ENCODE assay signal across 15 cellular contexts in the genomic region with DNA sequence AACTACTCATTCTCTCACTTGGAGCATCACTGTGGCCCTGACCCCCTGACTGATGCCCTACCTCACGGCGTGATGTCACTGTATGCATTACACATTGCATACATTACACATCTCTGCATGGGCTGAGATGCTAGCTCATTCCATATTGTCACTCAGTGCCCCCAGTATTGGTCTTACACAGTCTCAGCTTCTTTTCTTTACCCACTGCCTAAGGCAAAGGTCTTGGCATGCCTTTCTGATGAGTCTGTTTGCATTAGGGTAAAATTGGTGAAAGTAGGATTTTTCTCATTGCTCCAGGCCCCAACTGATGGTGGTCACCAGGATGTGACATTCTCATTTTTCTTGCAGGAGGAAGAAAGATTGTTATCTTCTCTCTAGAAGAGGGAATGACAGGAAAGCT.
DNase-seq lines count a peak whose midpoint lies in the region; ATAC-seq, FAIRE-seq and TF ChIP-seq lines count a peak whose summit lies in the region.
"Had no signal": no experiment of that assay in that cellular context is flagged by ENCODE, and none has a peak within 500 bp of the region (broad histone marks: within the 10 kb centered on the region; RNA-seq: fewer than 3 reads in every experiment).

No MANE protein-coding gene starts in this region.

- H3K9me3 Mint-ChIP-seq in CD4-positive, alpha-beta memory T cell: peaks cover 0 to 7% (median 2%) of the 10 kb centered on the region in 8 donors
- no peaks in the 10 kb centered on the region for H3K9me3 Mint-ChIP-seq in activated naive CD8-positive, alpha-beta T cell treated with anti-CD3 and anti-CD28 coated beads for 36 hours
- H3K9me3 Mint-ChIP-seq: CD4-positive, alpha-beta T cell; GM23338 had no signal

- no peaks in the 10 kb centered on the region for H3K36me3 Mint-ChIP-seq in CD4-positive, alpha-beta memory T cell
- no peaks in the 10 kb centered on the region for H3K36me3 Mint-ChIP-seq in activated naive CD8-positive, alpha-beta T cell treated with anti-CD3 and anti-CD28 coated beads for 36 hours

- no peaks in the 10 kb centered on the region for H3K4me1 Mint-ChIP-seq in CD4-positive, alpha-beta memory T cell
- no peaks in the 10 kb centered on the region for H3K4me1 Mint-ChIP-seq in activated naive CD8-positive, alpha-beta T cell treated with anti-CD3 and anti-CD28 coated beads for 36 hours
- H3K4me1 Mint-ChIP-seq: GM23338 had no signal

- no peak for ATAC-seq in PC-3
- peak; percentile 27 for ATAC-seq in foreskin keratinocyte
- ATAC-seq in HG03565 (IDR thresholded peaks at IDR 0.05; ENCODE audit: unreplicated experiment): no peak
- ATAC-seq: GM23338 had no signal

- H3K4me2 ChIP-seq in PC-3 (ENCODE audit: low read length): no peak overlapping the region
- peak overlapping the region; percentile 11 for H3K4me2 ChIP-seq in smooth muscle cell
- H3K4me2 ChIP-seq: GM23338 had no signal

- H3K4me3 ChIP-seq in PC-3 (ENCODE audit: low read length) (no peak overlapping the region), smooth muscle cell (no peak overlapping the region)
- no peak overlapping the region for H3K4me3 ChIP-seq in CD4-positive, alpha-beta memory T cell (ENCODE audit: low read length in 2 of 2)
- H3K4me3 ChIP-seq: GM23338 had no signal

- POLR2A ChIA-PET in PC-3 (lab: Charles Lee; ENCODE audit: unreplicated experiment): no interaction called here
- POLR2A ChIA-PET in CD4-positive, alpha-beta memory T cell (lab: Charles Lee; ENCODE audit: partially characterized antibody): no interaction called here

- H3K79me2 ChIP-seq in PC-3 (ENCODE audit: low read length): no peaks in the 10 kb centered on the region
- no peaks in the 10 kb centered on the region for H3K79me2 ChIP-seq in smooth muscle cell (ENCODE audit: low read depth)

- no peak for TF ChIP-seq POLR2A in GM12891 (IDR thresholded peaks at IDR 0.05; ENCODE audit: low read depth, low read length)

- no peaks in the 10 kb centered on the region for H4K20me1 ChIP-seq in PC-3 (ENCODE audit: low read length)
- no peaks in the 10 kb centered on the region for H4K20me1 ChIP-seq in smooth muscle cell (ENCODE audit: low read depth)

- no peaks in the 10 kb centered on the region for H3K36me3 ChIP-seq in PC-3 (ENCODE audit: low read depth, low read length)
- no peaks in the 10 kb centered on the region for H3K36me3 ChIP-seq in smooth muscle cell (ENCODE audit: low read depth)
- H3K36me3 ChIP-seq in CD4-positive, alpha-beta memory T cell (ENCODE audit: insufficient read depth, low read length): no peaks in the 10 kb centered on the region

- intact Hi-C loops in PC-3 (cut with micrococcal nuclease): no loop called here
- intact Hi-C loops in CD4-positive, alpha-beta memory T cell (cut with micrococcal nuclease): no loop called here

- H3K9ac ChIP-seq in PC-3 (ENCODE audit: low read length) (no peak overlapping the region), smooth muscle cell (ENCODE audit: low read depth) (no peak overlapping the region)

- H3F3A ChIP-seq in PC-3 (ENCODE audit: low read length, unreplicated experiment): no peaks in the 10 kb centered on the region
- no peaks in the 10 kb centered on the region for H3F3A ChIP-seq in smooth muscle cell (ENCODE audit: low read depth)

- H3K27ac ChIP-seq in PC-3 (ENCODE audit: low read length): no peak overlapping the region
- H3K27ac ChIP-seq in foreskin keratinocyte: no peak overlapping the region
- no peak overlapping the region for H3K27ac ChIP-seq in smooth muscle cell (ENCODE audit: low read depth)
- no peak overlapping the region for H3K27ac ChIP-seq in CD4-positive, alpha-beta memory T cell (ENCODE audit: low read depth, low read length)

- WGBS in smooth muscle cell (ENCODE audit: low lambda C conversion rate): 42% methylated on average over 2 of the region's 2 CpGs

- H3K9me3 ChIP-seq in PC-3 (ENCODE audit: low read length) (peaks cover 42% of the 10 kb centered on the region), smooth muscle cell (replicated peaks; ENCODE audit: low read depth) (no peaks in the 10 kb centered on the region)
- no peaks in the 10 kb centered on the region for H3K9me3 ChIP-seq in CD4-positive, alpha-beta memory T cell (ENCODE audit: control insufficient read depth in 1 of 2, low read length in 2 of 2)

- peaks cover 0 to 1% of the 10 kb centered on the region in 2 donors for H3K27me3 Mint-ChIP-seq in CD4-positive, alpha-beta memory T cell
- no peaks in the 10 kb centered on the region for H3K27me3 Mint-ChIP-seq in activated naive CD8-positive, alpha-beta T cell treated with anti-CD3 and anti-CD28 coated beads for 36 hours
- H3K27me3 Mint-ChIP-seq: CD4-positive, alpha-beta T cell had no signal

- BruUV-seq in PC-3 (replicated peaks; lab: Mats Ljungman, UMichigan): no TSS peak

- no peak overlapping the region for H3K27ac Mint-ChIP-seq in CD4-positive, alpha-beta memory T cell
- no peak overlapping the region for H3K27ac Mint-ChIP-seq in activated naive CD8-positive, alpha-beta T cell treated with anti-CD3 and anti-CD28 coated beads for 36 hours
- H3K27ac Mint-ChIP-seq: CD4-positive, alpha-beta T cell; GM23338 had no signal

- H3K4me1 ChIP-seq in PC-3 (ENCODE audit: insufficient read depth, low read length) (no peaks in the 10 kb centered on the region), foreskin keratinocyte (no peaks in the 10 kb centered on the region), smooth muscle cell (ENCODE audit: low read depth) (no peaks in the 10 kb centered on the region)
- no peaks in the 10 kb centered on the region for H3K4me1 ChIP-seq in CD4-positive, alpha-beta memory T cell (ENCODE audit: insufficient read depth, low read length)

- CTCF ChIA-PET in PC-3 (lab: Charles Lee): no interaction called here
- CTCF ChIA-PET in CD4-positive, alpha-beta memory T cell (lab: Charles Lee; ENCODE audit: partially characterized antibody): no interaction called here

- no peak for DNase-seq in GM12891 (ENCODE audit: insufficient read length, low spot score)
- DNase-seq in PC-3: peak; percentile 32
- DNase-seq in foreskin keratinocyte: no peak
- no peak for DNase-seq in smooth muscle cell (lab: John Stamatoyannopoulos, UW; ENCODE audit: unreplicated experiment)
- no peak for DNase-seq in CD4-positive, alpha-beta memory T cell
- no peak for DNase-seq in activated naive CD8-positive, alpha-beta T cell treated with anti-CD3 and anti-CD28 coated beads for 36 hours
- DNase-seq: ACHN; CD4-positive, alpha-beta T cell; Karpas-422; NCI-H187 treated with DMSO at 0.1 percent for 48 hours; NCI-H446 treated with DMSO at 0.1 percent for 48 hours; NCI-H774; SHP77 treated with DMSO at 0.1 percent for 48 hours had no signal

- H3K9me2 ChIP-seq in PC-3 (replicated peaks; ENCODE audit: low read length): no peaks in the 10 kb centered on the region

- no peak overlapping the region for H3K4me3 Mint-ChIP-seq in CD4-positive, alpha-beta memory T cell
- no peak overlapping the region for H3K4me3 Mint-ChIP-seq in activated naive CD8-positive, alpha-beta T cell treated with anti-CD3 and anti-CD28 coated beads for 36 hours
- H3K4me3 Mint-ChIP-seq: CD4-positive, alpha-beta T cell; GM23338 had no signal

- TF ChIP-seq CTCF in PC-3 (conservative IDR thresholded peaks at IDR 0.05; ENCODE audit: low read depth, low read length): no peak
- no peak for TF ChIP-seq CTCF in foreskin keratinocyte (conservative IDR thresholded peaks at IDR 0.05)
- TF ChIP-seq CTCF in smooth muscle cell (IDR thresholded peaks at IDR 0.05; ENCODE audit: borderline replicate concordance, insufficient read depth, poor library complexity, severe bottlenecking): no peak

- FAIRE-seq in GM12891 (lab: Jason Lieb, UNC): peak; percentile 26

- H3K27me3 ChIP-seq in PC-3 (ENCODE audit: low read length) (no peaks in the 10 kb centered on the region), foreskin keratinocyte (no peaks in the 10 kb centered on the region), smooth muscle cell (ENCODE audit: low read depth) (no peaks in the 10 kb centered on the region)
- H3K27me3 ChIP-seq in CD4-positive, alpha-beta memory T cell (ENCODE audit: insufficient read depth, low read length): no peaks in the 10 kb centered on the region

- H2AFZ ChIP-seq in PC-3 (ENCODE audit: low read length): no peak overlapping the region
- no peak overlapping the region for H2AFZ ChIP-seq in smooth muscle cell (ENCODE audit: low read depth)
- H2AFZ ChIP-seq: GM23338 had no signal

TF ChIP-seq in GM12891, 5 proteins besides CTCF, POLR2A, EP300 and RAD21:
- no peak for TF ChIP-seq POLR2AphosphoS5 (IDR thresholded peaks at IDR 0.05; ENCODE audit: low read depth, low read length)
- no peak for TF ChIP-seq SPI1 (IDR thresholded peaks at IDR 0.05; ENCODE audit: low read depth, low read length)
- no peak for TF ChIP-seq TAF1 (IDR thresholded peaks at IDR 0.05; ENCODE audit: low read depth, low read length)
- no peak for TF ChIP-seq PAX5 (IDR thresholded peaks at IDR 0.05; ENCODE audit: insufficient read depth, low read length, severe bottlenecking)
- TF ChIP-seq POU2F2 (IDR thresholded peaks at IDR 0.05; ENCODE audit: low read depth, low read length): no peak
